In the genomic region with DNA sequence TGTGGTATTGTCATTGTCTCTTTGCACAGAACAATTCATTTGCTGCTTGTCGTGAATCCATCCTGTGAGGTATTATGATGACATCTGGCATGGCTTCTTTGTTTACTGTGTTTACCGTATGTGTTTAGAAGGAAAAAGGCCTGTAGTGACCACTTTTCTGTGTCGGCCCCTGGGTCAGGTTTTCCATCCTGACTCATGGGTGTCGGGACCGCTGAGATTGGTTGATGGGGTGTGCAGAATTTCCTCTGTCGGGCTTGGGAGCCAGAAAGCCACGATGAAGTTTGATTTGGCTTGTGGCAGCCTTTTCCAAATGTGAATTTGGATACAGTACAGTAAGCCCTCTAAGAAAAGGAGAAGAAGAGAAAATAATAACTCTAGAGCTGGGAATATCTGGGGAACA, we compare ENCODE assay signal across 8 cellular contexts.
DNase-seq lines count a peak whose midpoint lies in the region; ATAC-seq and TF ChIP-seq lines count a peak whose summit lies in the region.

No MANE protein-coding gene starts in this region.

- 82 to 89% methylated on average over 2 to 7 of the region's 7 CpGs for WGBS in mesodermal cell (ENCODE audit: insufficient coverage in 2 of 2), 2 experiments
- WGBS in upper lobe of left lung, 2 donors, result 31 to 36% methylated on average over 7 of the region's 7 CpGs

- no peaks in the 10 kb centered on the region for H3K36me3 Mint-ChIP-seq in activated naive CD4-positive, alpha-beta T cell treated with anti-CD3 and anti-CD28 coated beads for 36 hours (ENCODE audit: low read depth)

- H3K27ac Mint-ChIP-seq in activated naive CD4-positive, alpha-beta T cell treated with anti-CD3 and anti-CD28 coated beads for 36 hours, result no peak overlapping the region

- ATAC-seq in upper lobe of left lung (ENCODE audit: low FRiP score in 2 of 2) (peak in 1 of 2 donors; percentile 75), GM18517 (IDR thresholded peaks at IDR 0.05; ENCODE audit: unreplicated experiment) (no peak)

- H3K4me3 ChIP-seq in mesodermal cell (ENCODE audit: extremely low read depth, insufficient read depth, low read length, poor library complexity, severe bottlenecking) (no peak overlapping the region), upper lobe of left lung (no peak overlapping the region)

- H3K4me1 ChIP-seq in mesodermal cell (ENCODE audit: control insufficient read depth, insufficient read depth, low read length, poor library complexity, severe bottlenecking), result peaks cover 76% of the 10 kb centered on the region
- H3K4me1 ChIP-seq in upper lobe of left lung, result peaks cover 38 to 60% (median 51%) of the 10 kb centered on the region in 4 donors

- DNase-seq in activated naive CD4-positive, alpha-beta T cell treated with anti-CD3 and anti-CD28 coated beads for 36 hours, result no peak
- DNase-seq in activated naive CD4-positive, alpha-beta T cell (lab: John Stamatoyannopoulos, UW), result no peak
- DNase-seq in caudate nucleus (lab: John Stamatoyannopoulos, UW) (no peak), upper lobe of left lung (no peak), epidermal melanocyte (ENCODE audit: insufficient read length, low spot score) (no peak), DMS79 treated with DMSO at 0.1 percent for 48 hours (lab: John Stamatoyannopoulos, UW) (no peak)

- intact Hi-C loops in activated naive CD4-positive, alpha-beta T cell treated with anti-CD3 and anti-CD28 coated beads for 36 hours (cut with micrococcal nuclease), result loop anchor here (1.0 kb wide), 1 partner anchor 15 kb away; no protein-coding TSS in a partner anchor

- H3K4me1 Mint-ChIP-seq in activated naive CD4-positive, alpha-beta T cell treated with anti-CD3 and anti-CD28 coated beads for 36 hours (ENCODE audit: low read depth), result peaks cover 34% of the 10 kb centered on the region

- peak overlapping the region; percentile 18 for H3K27ac ChIP-seq in caudate nucleus (ENCODE audit: low read depth, low read length)
- H3K27ac ChIP-seq in mesodermal cell (ENCODE audit: low read depth, low read length, severe bottlenecking), result peak overlapping the region; percentile 97
- H3K27ac ChIP-seq in upper lobe of left lung, result peak overlapping the region; percentile 75 to 87 (median 86)

- TF ChIP-seq POLR2A in upper lobe of left lung (IDR thresholded peaks at IDR 0.05), result no peak

- H3K9me3 ChIP-seq in mesodermal cell (ENCODE audit: control insufficient read depth, low read length) (no peaks in the 10 kb centered on the region), upper lobe of left lung (no peaks in the 10 kb centered on the region)

- H3K36me3 ChIP-seq in mesodermal cell (ENCODE audit: control insufficient read depth, insufficient read depth, low read length), result peaks cover 26% of the 10 kb centered on the region
- H3K36me3 ChIP-seq in upper lobe of left lung, result no peaks in the 10 kb centered on the region

- H3K9me3 Mint-ChIP-seq in activated naive CD4-positive, alpha-beta T cell treated with anti-CD3 and anti-CD28 coated beads for 36 hours, result no peaks in the 10 kb centered on the region

- no peaks in the 10 kb centered on the region for H3K27me3 Mint-ChIP-seq in activated naive CD4-positive, alpha-beta T cell treated with anti-CD3 and anti-CD28 coated beads for 36 hours (ENCODE audit: low read depth)

- TF ChIP-seq CTCF in upper lobe of left lung (IDR thresholded peaks at IDR 0.05), result no peak

- CTCF ChIA-PET in activated naive CD4-positive, alpha-beta T cell treated with anti-CD3 and anti-CD28 coated beads for 36 hours (lab: Charles Lee), result no interaction called here

- H3K4me3 Mint-ChIP-seq in activated naive CD4-positive, alpha-beta T cell treated with anti-CD3 and anti-CD28 coated beads for 36 hours, result peak overlapping the region; percentile 13

- no peaks in the 10 kb centered on the region for H3K27me3 ChIP-seq in upper lobe of left lung

- no peak for TF ChIP-seq EP300 in upper lobe of left lung (IDR thresholded peaks at IDR 0.05)

Comparison
In these comparisons a context has a peak if more than half of its experiments do, and no peak if none do; other contexts are left out.
1. H3K27ac ChIP-seq: peak in every context shown above with its lines; median percentile 97 in mesodermal cell; 86 in upper lobe of left lung; 18 in caudate nucleus.